In genomic region chr4:152972821-152973613, GRCh38 we compare ENCODE assay signal across 14 cellular contexts. TPM values are rescaled to one million over a fixed set of nuclear protein-coding genes. Genes with fewer than 3 reads are reported as not detected.
DNase-seq lines count a peak whose midpoint lies in the region; ATAC-seq and TF ChIP-seq lines count a peak whose summit lies in the region.
"Had no signal": no experiment of that assay in that cellular context is flagged by ENCODE, and none has a peak within 500 bp of the region (broad histone marks: within the 10 kb centered on the region; RNA-seq: fewer than 3 reads in every experiment).

No MANE protein-coding gene starts in this region.

- H3K4me3 ChIP-seq in psoas muscle (no peak overlapping the region), HAP-1 (no peak overlapping the region)
- H3K4me3 ChIP-seq: ovary, Peyer's patch had no signal

- no peaks in the 10 kb centered on the region for H3K9me3 ChIP-seq in psoas muscle
- H3K9me3 ChIP-seq in HAP-1: no peaks in the 10 kb centered on the region
- H3K9me3 ChIP-seq: ovary, Peyer's patch had no signal

- in situ Hi-C loops in HAP-1 (cut with MboI; ENCODE audit: low sequenced_read_pairs): no loop called here

- no peaks in the 10 kb centered on the region for H3K4me1 ChIP-seq in psoas muscle
- H3K4me1 ChIP-seq in HAP-1: peaks cover 7% of the 10 kb centered on the region; the same call in 1 of the 2 replicates
- H3K4me1 ChIP-seq: Peyer's patch had no signal

- ATAC-seq in psoas muscle (peak in 2 of 4 donors; percentile 29 to 47), HG02759 (IDR thresholded peaks at IDR 0.05; ENCODE audit: unreplicated experiment) (no peak)

- H3K27me3 ChIP-seq in psoas muscle (ENCODE audit: insufficient read depth in 3 of 3, low read length in 2 of 3) (no peaks in the 10 kb centered on the region), HAP-1 (ENCODE audit: low read depth) (no peaks in the 10 kb centered on the region)
- H3K27me3 ChIP-seq: ovary, Peyer's patch had no signal

- peak; percentile 74 for DNase-seq in Daoy (ENCODE audit: low read depth)
- DNase-seq in RPMI7951 (ENCODE audit: low read depth): peak; percentile 92
- peak; percentile 99 for DNase-seq in fibroblast of peridontal ligament (ENCODE audit: extremely low read depth)
- peak; percentile 37 to 58 for DNase-seq in psoas muscle
- DNase-seq in HuH-7.5 (ENCODE audit: low spot score): no peak
- no peak for DNase-seq in NCI-H1105 treated with DMSO at 0.1 percent for 48 hours (lab: John Stamatoyannopoulos, UW)
- no peak for DNase-seq in HAP-1 (ENCODE audit: low spot score in 2 of 2)
- DNase-seq: activated CD4-positive, alpha-beta T cell treated with anti-CD3 and anti-CD28 coated beads, Interleukin-2, amount 50 U/mL, for 48 hours; DMS153; hypothalamus; NCI-H1930; Peyer's patch had no signal

- intact Hi-C loops in psoas muscle (cut with DNase I): no loop called here

- no peak overlapping the region for H3K27ac ChIP-seq in psoas muscle
- H3K27ac ChIP-seq: ovary, Peyer's patch had no signal

- TF ChIP-seq CTCF in psoas muscle (IDR thresholded peaks at IDR 0.05): no peak

- H3K36me3 ChIP-seq in psoas muscle (ENCODE audit: insufficient read depth in 1 of 2, low read depth in 1 of 2): no peaks in the 10 kb centered on the region
- H3K36me3 ChIP-seq in HAP-1 (replicated peaks): no peaks in the 10 kb centered on the region
- H3K36me3 ChIP-seq: ovary had no signal

- WGBS in psoas muscle, 3 donors: 53 to 73% (median 64%) methylated on average over 11 of the region's 11 CpGs

RNA-seq across cellular contexts. Expression of gene FHDC1, which starts 36.9 kb away (rescaled TPM):
- total RNA-seq in Daoy (2014; rRNA removed; shearing (Covaris generic)): 0.51 and 1.6 TPM in 2 replicates
- 0.36 and 0.49 TPM in 2 replicates for total RNA-seq in RPMI7951 (2014; rRNA removed; shearing (Covaris generic))
- total RNA-seq in psoas muscle: under 1 TPM; 0.27 to 0.54 (median 0.33) TPM
- polyA plus RNA-seq in psoas muscle: 1 to 10 TPM in 1 of 3 donors, under 1 TPM in 2; 0.31 to 2.8 (median 0.52) TPM

Comparison
In these comparisons a context has a peak if more than half of its experiments do, and no peak if none do; other contexts are left out.
1. DNase-seq: peak in Daoy (single experiment), RPMI7951 (single experiment), fibroblast of peridontal ligament (single experiment) and psoas muscle (2 of 2); none in HuH-7.5 (single experiment), NCI-H1105 treated with DMSO at 0.1 percent for 48 hours (single experiment) and HAP-1 (0 of 2).